33 cellular contexts compared by ENCODE assay signal in genomic region chr5:15650266-15650665, GRCh38.
"Had no signal": no experiment of that assay in that cellular context is flagged by ENCODE, and none has a peak within 500 bp of the region (broad histone marks: within the 10 kb centered on the region; RNA-seq: fewer than 3 reads in every experiment).

No MANE protein-coding gene starts in this region.

- H3K36me3 Mint-ChIP-seq: activated naive CD8-positive, alpha-beta T cell treated with anti-CD3 and anti-CD28 coated beads for 36 hours; naive thymus-derived CD4-positive, alpha-beta T cell; stimulated activated memory B cell treated with anti-CD40 and anti-IgM and Interleukin-4, amounts not matched to agents 10 μg/mL and 1 μg/mL and 100 μg/mL, for 72 hours had no signal

- H3K27me3 ChIP-seq: adrenal gland, ascending aorta, brain microvascular endothelial cell, esophagus squamous epithelium, gastrocnemius medialis, hepatocyte, pancreas, sigmoid colon, tibial artery, upper lobe of right lung had no signal

- H3K27ac ChIP-seq: adrenal gland, ascending aorta, brain microvascular endothelial cell, esophagus squamous epithelium, gastrocnemius medialis, hepatocyte, pancreas, prostate gland, sigmoid colon, tibial artery, upper lobe of right lung had no signal

- H3K4me1 Mint-ChIP-seq: activated CD4-positive, alpha-beta T cell treated with anti-CD3 and anti-CD28 coated beads for 36 hours; activated naive CD8-positive, alpha-beta T cell treated with anti-CD3 and anti-CD28 coated beads for 36 hours; naive thymus-derived CD4-positive, alpha-beta T cell; stimulated activated memory B cell treated with anti-CD40 and anti-IgM and Interleukin-4, amounts not matched to agents 10 μg/mL and 1 μg/mL and 100 μg/mL, for 72 hours; stimulated activated naive CD8-positive, alpha-beta T cell treated with anti-CD3 and anti-CD28 coated beads, Interleukin-15, amount 100 ng/mL, for 72 hours had no signal

- H3K9me3 Mint-ChIP-seq: activated naive CD4-positive, alpha-beta T cell treated with anti-CD3 and anti-CD28 coated beads for 36 hours; activated naive CD8-positive, alpha-beta T cell treated with anti-CD3 and anti-CD28 coated beads for 36 hours had no signal

- H3K4me2 ChIP-seq: hepatocyte had no signal

- H3K4me3 Mint-ChIP-seq: activated CD4-positive, alpha-beta T cell treated with anti-CD3 and anti-CD28 coated beads for 36 hours; activated naive CD4-positive, alpha-beta T cell treated with anti-CD3 and anti-CD28 coated beads for 36 hours; activated naive CD8-positive, alpha-beta T cell treated with anti-CD3 and anti-CD28 coated beads for 36 hours; naive thymus-derived CD4-positive, alpha-beta T cell; stimulated activated memory B cell treated with anti-CD40 and anti-IgM and Interleukin-4, amounts not matched to agents 10 μg/mL and 1 μg/mL and 100 μg/mL, for 72 hours; stimulated activated naive CD8-positive, alpha-beta T cell treated with anti-CD3 and anti-CD28 coated beads, Interleukin-15, amount 100 ng/mL, for 72 hours; T-helper 2 cell treated with Interferon-gamma antibody and Interleukin-4, amounts not matched to agents 5 μg/mL and 100 μg/mL, for 36 hours had no signal

- H3K4me1 ChIP-seq: gastrocnemius medialis, pancreas, prostate gland had no signal

- H3K36me3 ChIP-seq: adrenal gland, ascending aorta, brain microvascular endothelial cell, esophagus squamous epithelium, gastrocnemius medialis, pancreas, prostate gland, sigmoid colon, tibial artery, upper lobe of right lung had no signal

- H3K27ac Mint-ChIP-seq: activated CD4-positive, alpha-beta T cell treated with anti-CD3 and anti-CD28 coated beads for 36 hours; activated naive CD4-positive, alpha-beta T cell treated with anti-CD3 and anti-CD28 coated beads for 36 hours; activated naive CD8-positive, alpha-beta T cell treated with anti-CD3 and anti-CD28 coated beads for 36 hours; naive thymus-derived CD4-positive, alpha-beta T cell; stimulated activated memory B cell treated with anti-CD40 and anti-IgM and Interleukin-4, amounts not matched to agents 10 μg/mL and 1 μg/mL and 100 μg/mL, for 72 hours; stimulated activated naive CD8-positive, alpha-beta T cell treated with anti-CD3 and anti-CD28 coated beads, Interleukin-15, amount 100 ng/mL, for 72 hours; T-helper 2 cell treated with Interferon-gamma antibody and Interleukin-4, amounts not matched to agents 5 μg/mL and 100 μg/mL, for 36 hours had no signal

- H2AFZ ChIP-seq: hepatocyte had no signal

- H3K9me3 ChIP-seq: adrenal gland, esophagus squamous epithelium, gastrocnemius medialis, pancreas, prostate gland, sigmoid colon, tibial artery, upper lobe of right lung had no signal

- ATAC-seq: activated CD4-positive, alpha-beta T cell treated with anti-CD3 and anti-CD28 coated beads for 36 hours; gastrocnemius medialis; left cardiac atrium; left ventricle myocardium superior; naive thymus-derived CD4-positive, alpha-beta T cell; pancreas; stimulated activated memory B cell treated with anti-CD40 and anti-IgM and Interleukin-4, amounts not matched to agents 10 μg/mL and 1 μg/mL and 100 μg/mL, for 72 hours; stimulated activated naive CD8-positive, alpha-beta T cell treated with anti-CD3 and anti-CD28 coated beads, Interleukin-15, amount 100 ng/mL, for 72 hours; upper lobe of right lung had no signal

- DNase-seq: activated CD4-positive, alpha-beta T cell treated with anti-CD3 and anti-CD28 coated beads for 36 hours; activated CD4-positive, alpha-beta T cell treated with anti-CD3 and anti-CD28 coated beads, Interleukin-2, amount 50 U/mL, for 4 hours; activated CD4-positive, CD25-positive, alpha-beta regulatory T cell; activated CD8-positive, alpha-beta memory T cell treated with anti-CD3 and anti-CD28 coated beads for 24 hours; activated effector memory CD4-positive, alpha-beta T cell treated with anti-CD3 and anti-CD28 coated beads, Interleukin-2, amount 50 U/mL, for 16 hours; activated naive CD4-positive, alpha-beta T cell treated with anti-CD3 and anti-CD28 coated beads for 36 hours; activated naive CD8-positive, alpha-beta T cell treated with anti-CD3 and anti-CD28 coated beads for 36 hours; adrenal gland; brain microvascular endothelial cell; caudate nucleus; esophagus squamous epithelium; gastrocnemius medialis; left cardiac atrium; left ventricle myocardium superior; mammary epithelial cell; midbrain; naive thymus-derived CD4-positive, alpha-beta T cell; pancreas; sigmoid colon; small intestine; stimulated activated CD4-positive, alpha-beta T cell treated with anti-CD3 and anti-CD28 coated beads, Interleukin-1b, Interleukin-23, amount 100 ng/mL, for 48 hours; stimulated activated CD4-positive, alpha-beta T cell treated with anti-CD3 and anti-CD28 coated beads, Interleukin-4, amount 100 ng/mL, for 4 hours; stimulated activated CD8-positive, alpha-beta memory T cell treated with anti-CD3 and anti-CD28 coated beads, Interleukin-4, amount 100 ng/mL, for 48 hours; stimulated activated naive CD8-positive, alpha-beta T cell treated with anti-CD3 and anti-CD28 coated beads, Interleukin-15, amount 100 ng/mL, for 72 hours; substantia nigra; T-helper 1 cell; tibial artery; upper lobe of right lung had no signal

- H3K4me3 ChIP-seq: adrenal gland, ascending aorta, esophagus squamous epithelium, gastrocnemius medialis, hepatocyte, pancreas, prostate gland, sigmoid colon, tibial artery, upper lobe of right lung had no signal

- H3K27me3 Mint-ChIP-seq: activated CD4-positive, alpha-beta T cell treated with anti-CD3 and anti-CD28 coated beads for 36 hours; activated naive CD8-positive, alpha-beta T cell treated with anti-CD3 and anti-CD28 coated beads for 36 hours; stimulated activated memory B cell treated with anti-CD40 and anti-IgM and Interleukin-4, amounts not matched to agents 10 μg/mL and 1 μg/mL and 100 μg/mL, for 72 hours; stimulated activated naive CD8-positive, alpha-beta T cell treated with anti-CD3 and anti-CD28 coated beads, Interleukin-15, amount 100 ng/mL, for 72 hours had no signal
